ENCODE assay signal across 8 cellular contexts in the genomic region with DNA sequence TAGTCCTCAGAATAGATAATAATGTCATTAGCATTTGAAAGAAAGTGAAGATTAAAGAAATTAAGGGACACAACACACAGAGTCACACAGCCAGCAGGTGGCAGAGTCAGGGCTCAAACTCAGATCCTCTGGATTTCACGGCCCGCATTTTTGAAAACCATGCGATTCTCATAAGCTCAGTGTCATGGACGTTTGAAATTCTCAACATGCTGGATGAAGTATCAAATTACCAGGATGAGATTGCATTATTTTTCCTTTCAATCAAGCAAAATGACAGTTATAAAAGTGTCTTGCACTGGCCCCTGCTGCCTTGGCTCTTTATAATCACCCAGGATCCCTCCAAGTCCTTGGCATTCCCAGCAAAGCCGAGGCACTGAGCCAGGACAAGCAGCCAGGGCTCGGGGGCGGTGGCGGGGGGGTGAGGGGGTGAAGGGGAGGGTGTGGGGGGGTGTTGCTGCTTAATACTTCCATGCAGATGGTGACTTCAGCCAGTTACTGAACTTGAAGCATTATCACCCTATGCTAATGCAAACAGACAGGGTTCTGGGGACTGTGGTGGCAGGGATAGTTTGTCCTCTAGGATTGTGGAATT. TPM values are rescaled to one million over a fixed set of nuclear protein-coding genes. Genes with fewer than 3 reads are reported as not detected.
A peak's percentile ranks its signal among the peaks of the same experiment; 100 is the strongest.
DNase-seq lines count a peak whose midpoint lies in the region; ATAC-seq lines count a peak whose summit lies in the region.

No MANE protein-coding gene starts in this region.

- DNase-seq in NCI-H187 (lab: John Stamatoyannopoulos, UW) (peak; percentile 3 to 11), NCI-H187 treated with DMSO at 0.1 percent for 48 hours (lab: John Stamatoyannopoulos, UW) (no peak), NCI-H2196 (lab: John Stamatoyannopoulos, UW; ENCODE audit: unreplicated experiment) (peak; percentile 50), dermis microvascular lymphatic vessel endothelial cell (ENCODE audit: low read depth in 2 of 2) (peak; percentile 81 to 83), medulla oblongata (ENCODE audit: extremely low spot score) (peak; percentile 77)
- peak; percentile 50 to 55 for DNase-seq in activated CD4-positive, alpha-beta T cell treated with anti-CD3 and anti-CD28 coated beads, Interleukin-2, amount 50 U/mL, for 4 hours
- DNase-seq in stimulated activated CD8-positive, alpha-beta memory T cell treated with anti-CD3 and anti-CD28 coated beads, Interleukin-15, amount 100 ng/mL, for 48 hours (ENCODE audit: low read depth in 2 of 2) = peak; percentile 16 to 28

- ATAC-seq in GM18502 (IDR thresholded peaks at IDR 0.05; ENCODE audit: poor library complexity, unreplicated experiment) = no peak

RNA-seq across cellular contexts. Expression of a gene that starts 6.6 kb away (rescaled TPM):
- 11.2 and 15.9 TPM in 2 replicates for total RNA-seq in dermis microvascular lymphatic vessel endothelial cell

RNA-seq across cellular contexts. Expression of a gene that starts 32.2 kb away (rescaled TPM):
- total RNA-seq in dermis microvascular lymphatic vessel endothelial cell = 0.13 and 0.25 TPM in 2 replicates

RNA-seq across cellular contexts. Expression of a gene that starts 49.6 kb away (rescaled TPM):
- total RNA-seq in dermis microvascular lymphatic vessel endothelial cell = 0.64 TPM in 1 of 2 replicates, not detected in the other
